ENCODE assay signal across 8 cellular contexts in the genomic region with DNA sequence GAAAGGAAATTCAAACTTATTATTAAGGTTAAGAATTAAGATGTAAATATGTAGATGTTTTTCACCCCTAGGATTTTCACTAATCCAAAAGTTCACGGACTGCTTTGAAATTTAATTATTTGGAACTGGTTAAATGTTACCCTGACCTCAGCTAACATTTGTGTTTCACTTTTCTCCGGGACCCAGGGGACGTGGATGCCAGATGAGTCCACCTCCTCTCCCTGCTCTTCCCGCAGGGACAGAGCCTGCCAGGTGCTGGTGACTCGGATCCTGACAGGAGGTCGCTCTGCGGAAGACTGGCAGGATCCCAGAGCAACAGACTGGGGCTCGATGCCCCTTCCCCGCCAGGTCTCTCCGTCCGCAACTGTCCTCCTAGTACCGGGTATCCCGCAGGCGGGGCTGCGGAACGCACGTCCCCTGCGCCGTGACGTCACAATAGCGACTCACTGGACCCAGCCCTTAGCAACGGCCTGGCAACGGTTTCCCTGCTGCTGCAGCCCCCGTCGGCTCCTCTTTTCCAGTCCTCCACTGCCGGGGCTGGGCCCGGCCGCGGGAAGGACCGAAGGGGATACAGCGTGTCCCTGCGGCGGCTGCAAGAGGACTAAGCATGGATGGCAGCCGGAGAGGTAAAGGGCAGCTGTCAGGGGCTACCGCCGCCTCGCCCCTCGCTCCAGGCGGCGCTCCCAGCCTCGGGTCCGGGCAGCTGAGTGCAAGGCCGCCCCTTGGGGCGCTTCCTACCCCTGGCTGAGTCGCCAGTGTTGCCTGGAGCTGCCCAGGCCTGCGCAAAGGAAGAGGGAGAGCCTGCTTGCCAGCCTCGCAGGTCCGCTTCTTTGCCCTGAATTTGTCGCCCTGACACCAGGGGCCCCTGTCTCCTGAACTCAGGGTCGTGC. TPM values are rescaled to one million over a fixed set of nuclear protein-coding genes. Genes with fewer than 3 reads are reported as not detected.
DNase-seq lines count a peak whose midpoint lies in the region; ATAC-seq and TF ChIP-seq lines count a peak whose summit lies in the region.

A gene with protein sequence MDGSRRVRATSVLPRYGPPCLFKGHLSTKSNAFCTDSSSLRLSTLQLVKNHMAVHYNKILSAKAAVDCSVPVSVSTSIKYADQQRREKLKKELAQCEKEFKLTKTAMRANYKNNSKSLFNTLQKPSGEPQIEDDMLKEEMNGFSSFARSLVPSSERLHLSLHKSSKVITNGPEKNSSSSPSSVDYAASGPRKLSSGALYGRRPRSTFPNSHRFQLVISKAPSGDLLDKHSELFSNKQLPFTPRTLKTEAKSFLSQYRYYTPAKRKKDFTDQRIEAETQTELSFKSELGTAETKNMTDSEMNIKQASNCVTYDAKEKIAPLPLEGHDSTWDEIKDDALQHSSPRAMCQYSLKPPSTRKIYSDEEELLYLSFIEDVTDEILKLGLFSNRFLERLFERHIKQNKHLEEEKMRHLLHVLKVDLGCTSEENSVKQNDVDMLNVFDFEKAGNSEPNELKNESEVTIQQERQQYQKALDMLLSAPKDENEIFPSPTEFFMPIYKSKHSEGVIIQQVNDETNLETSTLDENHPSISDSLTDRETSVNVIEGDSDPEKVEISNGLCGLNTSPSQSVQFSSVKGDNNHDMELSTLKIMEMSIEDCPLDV (plus strand): TSS at position 446 of the 890 bp plus-strand sequence. CDS start 162 bp downstream, at position 608.

- peaks cover 9% of the 10 kb centered on the region for H3K79me2 ChIP-seq in smooth muscle cell (ENCODE audit: low read depth)

- ATAC-seq in GM18868 (IDR thresholded peaks at IDR 0.05; ENCODE audit: unreplicated experiment) (peak; percentile 99), HG03103 (IDR thresholded peaks at IDR 0.05; ENCODE audit: low read depth, unreplicated experiment) (peak; percentile 99), activated B cell treated with CpG ODN at 0.5 μM for 24 hours (ENCODE audit: low read depth) (peak; percentile 94)

- CTCF ChIA-PET in AG04450 (lab: Charles Lee) (interaction anchor here (1.0 to 1.6 kb wide), 3 partner anchors 83 to 196 kb away, joined by 3 to 5 read pairs (median 4); no protein-coding TSS in a partner anchor), activated B cell treated with CpG ODN at 0.5 μM for 24 hours (lab: Charles Lee) (interaction anchor here (1.4 kb wide), 1 partner anchor 195 kb away, joined by 3 read pairs; no protein-coding TSS in a partner anchor)

- peak within 1 kb of the TSS; percentile 89 for H3K4me2 ChIP-seq in smooth muscle cell

- H3K27ac Mint-ChIP-seq in activated B cell treated with CpG ODN at 0.5 μM for 24 hours (peak within 1 kb of the TSS; percentile 68), immature natural killer cell (peak within 1 kb of the TSS; percentile 82 to 94 (median 89))

- H3K27me3 Mint-ChIP-seq in activated B cell treated with CpG ODN at 0.5 μM for 24 hours (peaks cover 2% of the 10 kb centered on the region), immature natural killer cell (ENCODE audit: low read depth in 3 of 3) (peaks cover 0 to 4% (median 2%) of the 10 kb centered on the region in 3 donors)

- H3K27me3 ChIP-seq in AG04450 (ENCODE audit: control insufficient read depth, insufficient read depth, low read length) (peaks cover 4% of the 10 kb centered on the region), smooth muscle cell (ENCODE audit: low read depth) (no peaks in the 10 kb centered on the region)

- no peak for TF ChIP-seq CTCF in AG04450 (IDR thresholded peaks at IDR 0.05; ENCODE audit: low read depth, low read length)
- TF ChIP-seq CTCF in activated B cell treated with CpG ODN at 0.5 μM for 24 hours (IDR thresholded peaks at IDR 0.05), result no peak
- no peak for TF ChIP-seq CTCF in smooth muscle cell (IDR thresholded peaks at IDR 0.05; ENCODE audit: borderline replicate concordance, insufficient read depth, poor library complexity, severe bottlenecking)

- DNase-seq in AG04450 (ENCODE audit: low read depth, low spot score) (peak; percentile 56), NCI-H2171 (lab: John Stamatoyannopoulos, UW) (peak; percentile 94), activated B cell treated with CpG ODN at 0.5 μM for 24 hours (peak; percentile 71), immature natural killer cell (peak; percentile 73 to 79 (median 78)), smooth muscle cell (lab: John Stamatoyannopoulos, UW; ENCODE audit: unreplicated experiment) (peak; percentile 67)
- DNase-seq in central memory CD4-positive, alpha-beta T cell, result peak; percentile 68

- no peaks in the 10 kb centered on the region for H3F3A ChIP-seq in smooth muscle cell (ENCODE audit: low read depth)

- H4K20me1 ChIP-seq in smooth muscle cell (ENCODE audit: low read depth), result peaks cover 6% of the 10 kb centered on the region

- H3K4me3 Mint-ChIP-seq in activated B cell treated with CpG ODN at 0.5 μM for 24 hours (peak within 1 kb of the TSS; percentile 94), immature natural killer cell (peak within 1 kb of the TSS; percentile 95 to 97 (median 96))

- H3K9me3 ChIP-seq in AG04450 (ENCODE audit: control insufficient read depth, insufficient read depth, low read length), result no peaks in the 10 kb centered on the region; the same call in 1 of the 2 replicates
- no peaks in the 10 kb centered on the region for H3K9me3 ChIP-seq in smooth muscle cell (replicated peaks; ENCODE audit: low read depth)

- no peaks in the 10 kb centered on the region for H3K36me3 ChIP-seq in smooth muscle cell (ENCODE audit: low read depth)

- H3K4me1 ChIP-seq in smooth muscle cell (ENCODE audit: low read depth), result no peaks in the 10 kb centered on the region

- H2AFZ ChIP-seq in smooth muscle cell (ENCODE audit: low read depth), result peak within 1 kb of the TSS; percentile 91

- POLR2A ChIA-PET in AG04450 (lab: Yijun Ruan, JAX), result interaction anchor here (0.7 kb wide), 1 partner anchor 39 kb away, joined by 4 read pairs; no protein-coding TSS in a partner anchor
- POLR2A ChIA-PET in activated B cell treated with CpG ODN at 0.5 μM for 24 hours (lab: Charles Lee), result no interaction called here

- H3K27ac ChIP-seq in AG04450 (ENCODE audit: low read depth, low read length) (peak within 1 kb of the TSS; percentile 58), smooth muscle cell (ENCODE audit: low read depth) (peak within 1 kb of the TSS; percentile 86)

- under 1% methylated on average over 50 of the region's 50 CpGs for WGBS in smooth muscle cell (ENCODE audit: low lambda C conversion rate)

- intact Hi-C loops in activated B cell treated with CpG ODN at 0.5 μM for 24 hours (cut with micrococcal nuclease), result loop anchor here (1.0 to 10.0 kb wide), 5 partner anchors 63 to 1569 kb away; a partner anchor contains a TSS

- H3K36me3 Mint-ChIP-seq in activated B cell treated with CpG ODN at 0.5 μM for 24 hours (ENCODE audit: low read depth), result peaks cover 3% of the 10 kb centered on the region
- H3K36me3 Mint-ChIP-seq in immature natural killer cell, result no peaks in the 10 kb centered on the region

- H3K9me3 Mint-ChIP-seq in activated B cell treated with CpG ODN at 0.5 μM for 24 hours (no peaks in the 10 kb centered on the region), immature natural killer cell (no peaks in the 10 kb centered on the region)

- H3K4me1 Mint-ChIP-seq in activated B cell treated with CpG ODN at 0.5 μM for 24 hours (peaks cover 15% of the 10 kb centered on the region), immature natural killer cell (peaks cover 14 to 27% of the 10 kb centered on the region in 2 donors)

- peak within 1 kb of the TSS; percentile 93 for H3K4me3 ChIP-seq in AG04450 (ENCODE audit: low read depth, low read length)
- H3K4me3 ChIP-seq in smooth muscle cell, result peak within 1 kb of the TSS; percentile 83

- peak within 1 kb of the TSS; percentile 84 for H3K9ac ChIP-seq in smooth muscle cell (ENCODE audit: low read depth)

RNA-seq across cellular contexts. Expression of the gene that starts here (rescaled TPM):
- polyA plus RNA-seq in AG04450 (2011; rRNA removed), result 15.9 and 22.7 TPM in 2 replicates
- polyA minus RNA-seq in AG04450 (2011; rRNA and poly(A)+ RNA removed), result 14.5 and 15.1 TPM in 2 replicates
- total RNA-seq in activated B cell treated with CpG ODN at 0.5 μM for 24 hours, result 1.4 and 1.6 TPM in 2 replicates
- polyA plus RNA-seq in immature natural killer cell, result 1 to 10 TPM; 1.5 to 4.6 (median 4.3) TPM
- 23.2 and 25.3 TPM in 2 replicates for total RNA-seq in smooth muscle cell
- polyA plus RNA-seq in smooth muscle cell, result 8.8 and 9.6 TPM in 2 replicates

Comparison
In these comparisons a context has a peak if more than half of its experiments do, and no peak if none do; other contexts are left out.
1. Peak in every context shown above with its lines: DNase-seq, ATAC-seq, H3K4me3 ChIP-seq and H3K27ac ChIP-seq.